ENCODE assay signal across 8 cellular contexts in genomic region chr4:107825072-107825789, GRCh38. TPM values are rescaled to one million over a fixed set of nuclear protein-coding genes. Genes with fewer than 3 reads are reported as not detected.
A peak's percentile ranks its signal among the peaks of the same experiment; 100 is the strongest.
DNase-seq lines count a peak whose midpoint lies in the region; ATAC-seq and TF ChIP-seq lines count a peak whose summit lies in the region.

No MANE protein-coding gene starts in this region.

- DNase-seq in DMS79 treated with DMSO at 0.1 percent for 48 hours (lab: John Stamatoyannopoulos, UW) (peak; percentile 20), HL-60 (ENCODE audit: low read depth in 1 of 2, low spot score in 1 of 2) (peak in 1 of 2 experiments; percentile 57), UCSD-AML1 (lab: John Stamatoyannopoulos, UW; ENCODE audit: unreplicated experiment) (peak; percentile 14), vagina (ENCODE audit: extremely low spot score in 2 of 2) (no peak)

- no peaks in the 10 kb centered on the region for H3K36me3 ChIP-seq in mucosa of stomach (ENCODE audit: control insufficient read depth, insufficient read depth, low read length)
- no peaks in the 10 kb centered on the region for H3K36me3 ChIP-seq in vagina

- peak overlapping the region; percentile 87 for H3K9ac ChIP-seq in mucosa of stomach (ENCODE audit: low read length)

- peak; percentile 35 for ATAC-seq in GM21367 (IDR thresholded peaks at IDR 0.05; ENCODE audit: unreplicated experiment)
- ATAC-seq in esophagus mucosa = peak; percentile 38
- no peak for ATAC-seq in HG03520 (IDR thresholded peaks at IDR 0.05; ENCODE audit: unreplicated experiment)

- H3K4me3 ChIP-seq in HL-60 (replicated peaks; ENCODE audit: insufficient read depth, low read length) = peak overlapping the region; percentile 75
- H3K4me3 ChIP-seq in mucosa of stomach (ENCODE audit: low read length) = peak overlapping the region; percentile 68
- H3K4me3 ChIP-seq in vagina = peak overlapping the region; percentile 94

- no peak for TF ChIP-seq POLR2A in vagina (IDR thresholded peaks at IDR 0.05)

- peak overlapping the region; percentile 66 for H3K27ac ChIP-seq in HL-60 (replicated peaks)
- peak overlapping the region; percentile 94 for H3K27ac ChIP-seq in vagina

- no peak for TF ChIP-seq CTCF in HL-60 (IDR thresholded peaks at IDR 0.05; ENCODE audit: insufficient read depth, low read length)
- no peak for TF ChIP-seq CTCF in vagina (IDR thresholded peaks at IDR 0.05)

- intact Hi-C loops in vagina (cut with DNase I) = no loop called here

- H3K27me3 ChIP-seq in HL-60 (ENCODE audit: insufficient read depth, poor library complexity, severe bottlenecking) = no peaks in the 10 kb centered on the region
- no peaks in the 10 kb centered on the region for H3K27me3 ChIP-seq in mucosa of stomach (ENCODE audit: control insufficient read depth, insufficient read depth, low read length)
- no peaks in the 10 kb centered on the region for H3K27me3 ChIP-seq in vagina

- peaks cover 7% of the 10 kb centered on the region for H3K4me1 ChIP-seq in mucosa of stomach (ENCODE audit: control insufficient read depth, insufficient read depth, low read length)
- H3K4me1 ChIP-seq in vagina = peaks cover 30% of the 10 kb centered on the region

- no peaks in the 10 kb centered on the region for H3K9me3 ChIP-seq in mucosa of stomach (ENCODE audit: control insufficient read depth, low read length)
- H3K9me3 ChIP-seq in vagina = no peaks in the 10 kb centered on the region

RNA-seq across cellular contexts. Expression of gene SGMS2, which starts 0.5 kb away (rescaled TPM):
- 28.0 TPM for total RNA-seq in esophagus mucosa
- 66.5 TPM for total RNA-seq in vagina

Comparison
In these comparisons a context has a peak if more than half of its experiments do, and no peak if none do; other contexts are left out.
1. DNase-seq: peak in DMS79 treated with DMSO at 0.1 percent for 48 hours (single experiment) and UCSD-AML1 (single experiment); none in vagina (0 of 2).
2. Peak in every context shown above with its lines, with median percentiles within 50 percentile points of each other: H3K4me3 ChIP-seq.